Comparison of ENCODE assay signal across 24 cellular contexts in genomic region chr20:60727425-60727824, GRCh38.
"Had no signal": no experiment of that assay in that cellular context is flagged by ENCODE, and none has a peak within 500 bp of the region (broad histone marks: within the 10 kb centered on the region; RNA-seq: fewer than 3 reads in every experiment).

No MANE protein-coding gene starts in this region.

- H3K4me3 ChIP-seq: cardiac muscle cell, colonic mucosa, gastrocnemius medialis, neural progenitor cell, right atrium auricular region, tibial nerve had no signal

- H3K9me3 Mint-ChIP-seq: activated T-helper 2 cell treated with anti-CD3 and anti-CD28 coated beads, Interferon-gamma antibody, Interleukin-2, Interleukin-4, amounts not matched to agents 10 μg/mL and 5 μg/mL and 100 μg/mL, durations not matched to agents 14 hours and 24 hours and 36 hours; T-helper 1 cell treated with Interleukin-12 subunit alpha and Interleukin-12 subunit beta and Interleukin-4 antibody, amounts not matched to agents 30 μg/mL and 1 μg/mL, for 36 hours had no signal

- DNase-seq: activated CD4-positive, alpha-beta T cell treated with anti-CD3 and anti-CD28 coated beads for 1 hour; activated CD4-positive, alpha-beta T cell treated with anti-CD3 and anti-CD28 coated beads, Interleukin-2, amount 50 U/mL, for 1 hour; activated CD8-positive, alpha-beta T cell treated with anti-CD3 and anti-CD28 coated beads for 36 hours; activated T-cell treated with anti-CD3 and anti-CD28 coated beads, Interleukin-2, amount 50 U/mL, for 48 hours; cerebellar nuclear complex; colonic mucosa; effector CD8-positive, alpha-beta T cell; gastrocnemius medialis; glutamatergic neuron; kidney; natural killer cell; occipital lobe; stimulated activated CD4-positive, alpha-beta T cell treated with anti-CD3 and anti-CD28 coated beads, Interleukin-15, amount 100 ng/mL, for 24 hours; stimulated activated CD4-positive, alpha-beta T cell treated with anti-CD3 and anti-CD28 coated beads, Interleukin-2, amount 100 ng/mL, for 24 hours; stimulated activated naive CD4-positive, alpha-beta T cell; T-helper 9 cell had no signal

- H3K27me3 Mint-ChIP-seq: activated CD8-positive, alpha-beta T cell treated with anti-CD3 and anti-CD28 coated beads for 36 hours; memory B cell had no signal

- H3K36me3 Mint-ChIP-seq: memory B cell, natural killer cell, neural progenitor cell had no signal

- H3K27ac Mint-ChIP-seq: activated CD8-positive, alpha-beta T cell treated with anti-CD3 and anti-CD28 coated beads for 36 hours; activated naive CD4-positive, alpha-beta T cell treated with anti-CD3 and anti-CD28 coated beads, Interleukin-2, amount 50 U/mL, for 72 hours; activated T-helper 2 cell treated with anti-CD3 and anti-CD28 coated beads, Interferon-gamma antibody, Interleukin-2, Interleukin-4, amounts not matched to agents 10 μg/mL and 5 μg/mL and 100 μg/mL, durations not matched to agents 14 hours and 24 hours and 36 hours; memory B cell; natural killer cell; neural progenitor cell; T-helper 1 cell treated with Interleukin-12 subunit alpha and Interleukin-12 subunit beta and Interleukin-4 antibody, amounts not matched to agents 30 μg/mL and 1 μg/mL, for 36 hours had no signal

- H3K4me1 Mint-ChIP-seq: memory B cell, natural killer cell, neural progenitor cell had no signal

- ATAC-seq: activated CD8-positive, alpha-beta T cell treated with anti-CD3 and anti-CD28 coated beads for 36 hours; activated naive CD4-positive, alpha-beta T cell treated with anti-CD3 and anti-CD28 coated beads, Interleukin-2, amount 50 U/mL, for 72 hours; gastrocnemius medialis; natural killer cell had no signal

- H3K4me3 Mint-ChIP-seq: activated CD8-positive, alpha-beta T cell treated with anti-CD3 and anti-CD28 coated beads for 36 hours; memory B cell; natural killer cell; neural progenitor cell; T-helper 1 cell treated with Interleukin-12 subunit alpha and Interleukin-12 subunit beta and Interleukin-4 antibody, amounts not matched to agents 30 μg/mL and 1 μg/mL, for 36 hours had no signal
